In the genomic region with DNA sequence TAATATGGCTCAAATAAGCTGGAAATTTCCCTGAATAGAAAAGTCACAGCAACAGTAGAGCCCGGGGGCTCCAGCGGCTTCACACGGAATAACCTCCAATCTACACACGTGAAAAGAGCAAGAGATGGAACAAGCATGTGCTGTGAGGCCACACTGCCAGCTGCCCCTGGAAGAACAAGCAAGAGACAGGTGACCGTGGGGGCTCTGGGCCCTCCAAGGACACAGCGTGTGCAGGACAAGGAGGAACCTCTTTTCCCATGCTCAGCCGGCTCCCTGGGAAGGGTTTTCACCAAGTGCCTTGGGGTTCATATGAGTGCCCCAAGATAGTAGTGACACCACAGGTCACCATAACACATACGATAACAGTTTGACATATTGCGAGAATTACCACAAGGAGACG, we compare ENCODE assay signal across 21 cellular contexts.
"Had no signal": no experiment of that assay in that cellular context is flagged by ENCODE, and none has a peak within 500 bp of the region (broad histone marks: within the 10 kb centered on the region; RNA-seq: fewer than 3 reads in every experiment).

No MANE protein-coding gene starts in this region.

- H3K9me3 ChIP-seq: thyroid gland had no signal

- H3K4me3 ChIP-seq: dorsolateral prefrontal cortex, right atrium auricular region, thyroid gland, vagina had no signal

- H3K4me1 ChIP-seq: right atrium auricular region, thyroid gland, vagina had no signal

- H3K36me3 ChIP-seq: right atrium auricular region, thyroid gland had no signal

- H3K4me3 Mint-ChIP-seq: activated B cell treated with CpG ODN at 0.5 μM for 24 hours; activated CD4-positive, alpha-beta memory T cell treated with anti-CD3 and anti-CD28 coated beads for 36 hours; activated T-helper 17 cell treated with anti-CD3 and anti-CD28 coated beads, Interleukin-2, amount 50 U/mL, for 72 hours; nephron progenitor cell; stimulated activated effector memory CD8-positive, alpha-beta T cell treated with anti-CD3 and anti-CD28 coated beads, Interleukin-12 subunit alpha, Interleukin-12 subunit beta, amount 100 ng/mL, for 72 hours had no signal

- DNase-seq: activated B cell treated with CpG ODN at 0.5 μM for 24 hours; activated CD4-positive, alpha-beta memory T cell treated with anti-CD3 and anti-CD28 coated beads for 36 hours; activated CD4-positive, alpha-beta T cell treated with anti-CD3 and anti-CD28 coated beads for 4 hours; activated T-cell treated with anti-CD3 and anti-CD28 coated beads, Interleukin-2, amount 50 U/mL, for 1 hour; amniotic stem cell; foreskin melanocyte; glutamatergic neuron; hippocampal formation; nephron progenitor cell; occipital lobe; SK-N-SH; small intestine; stimulated activated CD4-positive, alpha-beta T cell treated with anti-CD3 and anti-CD28 coated beads, Interleukin-4, amount 100 ng/mL, for 1 hour; thyroid gland had no signal

- H3K4me1 Mint-ChIP-seq: activated B cell treated with CpG ODN at 0.5 μM for 24 hours, nephron progenitor cell had no signal

- FAIRE-seq: islet of Langerhans, small intestine had no signal

- H3K27me3 Mint-ChIP-seq: activated B cell treated with CpG ODN at 0.5 μM for 24 hours; activated CD4-positive, alpha-beta memory T cell treated with anti-CD3 and anti-CD28 coated beads for 36 hours; activated T-helper 17 cell treated with anti-CD3 and anti-CD28 coated beads, Interleukin-2, amount 50 U/mL, for 72 hours; progenitor cell of endocrine pancreas had no signal

- H3K27me3 ChIP-seq: dorsolateral prefrontal cortex, right atrium auricular region, thyroid gland, vagina had no signal

- ATAC-seq: activated T-helper 17 cell treated with anti-CD3 and anti-CD28 coated beads, Interleukin-2, amount 50 U/mL, for 72 hours; stimulated activated effector memory CD8-positive, alpha-beta T cell treated with anti-CD3 and anti-CD28 coated beads, Interleukin-12 subunit alpha, Interleukin-12 subunit beta, amount 100 ng/mL, for 72 hours had no signal

- H3K27ac ChIP-seq: dorsolateral prefrontal cortex, right atrium auricular region, thyroid gland, vagina had no signal

- H3K27ac Mint-ChIP-seq: activated B cell treated with CpG ODN at 0.5 μM for 24 hours; activated CD4-positive, alpha-beta memory T cell treated with anti-CD3 and anti-CD28 coated beads for 36 hours; activated T-helper 17 cell treated with anti-CD3 and anti-CD28 coated beads, Interleukin-2, amount 50 U/mL, for 72 hours; nephron progenitor cell; progenitor cell of endocrine pancreas; stimulated activated effector memory CD8-positive, alpha-beta T cell treated with anti-CD3 and anti-CD28 coated beads, Interleukin-12 subunit alpha, Interleukin-12 subunit beta, amount 100 ng/mL, for 72 hours had no signal
